Comparison of ENCODE assay signal across 8 cellular contexts in the genomic region with DNA sequence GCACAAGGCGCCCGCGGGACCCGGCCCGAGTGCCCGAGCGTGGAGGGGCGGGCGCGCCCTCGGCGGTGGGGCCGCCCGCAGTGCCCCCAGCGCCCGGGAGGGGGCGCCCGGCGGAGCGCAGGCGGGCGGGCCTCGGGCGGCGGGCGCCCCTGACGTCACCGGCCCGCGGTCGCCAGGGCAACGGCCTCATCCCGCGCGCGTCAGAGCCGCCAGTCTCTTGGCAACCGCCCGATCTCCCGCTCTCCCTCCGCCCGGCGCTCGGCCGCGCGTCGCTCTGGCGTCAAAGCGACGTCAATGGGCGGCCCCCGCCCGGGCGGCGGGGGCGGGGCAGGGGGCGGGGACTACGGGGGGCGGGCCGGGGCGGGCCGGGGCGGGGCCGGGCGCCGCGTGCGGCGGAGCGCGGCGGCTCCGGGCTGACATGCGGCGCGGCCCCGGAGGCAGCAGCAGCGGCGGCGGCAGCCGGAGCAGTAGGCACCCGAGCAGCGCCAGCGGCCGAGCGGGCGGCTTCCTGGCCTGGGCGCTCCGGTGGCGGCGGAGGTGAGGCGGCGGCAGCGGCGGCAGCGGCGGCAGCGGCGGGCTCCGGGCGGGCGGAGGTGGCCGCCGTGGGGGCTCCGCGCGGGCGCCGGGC.
DNase-seq lines count a peak whose midpoint lies in the region; ATAC-seq and TF ChIP-seq lines count a peak whose summit lies in the region.
"Not testable (repeated sequence)": the region's sequence is repeated elsewhere in the genome, so short reads cannot be mapped to it uniquely, and the experiment has no call there.

No MANE protein-coding gene starts in this region.

- not testable (repeated sequence) for H4K20me1 ChIP-seq in GM23338 (replicated peaks; ENCODE audit: insufficient read depth)

- H3K4me3 ChIP-seq in GM23338; right cardiac atrium (ENCODE audit: low read length): not testable (repeated sequence)

- not testable (repeated sequence) for H3K36me3 ChIP-seq in GM23338 (ENCODE audit: insufficient read depth)

- TF ChIP-seq CTCF in GM23338 (conservative IDR thresholded peaks at IDR 0.05; ENCODE audit: low read depth in 2 of 2) = not testable (repeated sequence)

- no CpG with 5 or more reads among the region's 110 CpGs for WGBS in right cardiac atrium

- not testable (repeated sequence) for H3K9me3 Mint-ChIP-seq in GM23338; activated T-cell treated with anti-CD3 and anti-CD28 coated beads, Interleukin-2, amount 50 U/mL, for 4 hours; stimulated activated memory B cell treated with anti-CD40 and anti-IgM and Interleukin-4, amounts not matched to agents 10 μg/mL and 1 μg/mL and 100 μg/mL, for 72 hours

- ATAC-seq in GM18511 (IDR thresholded peaks at IDR 0.05; ENCODE audit: unreplicated experiment) (peak; percentile 78), GM19438 (IDR thresholded peaks at IDR 0.05; ENCODE audit: low read depth, unreplicated experiment) (peak; percentile 64), GM23338 (peak; percentile 57), HG03039 (IDR thresholded peaks at IDR 0.05; ENCODE audit: unreplicated experiment) (peak; percentile 81), HG03469 (IDR thresholded peaks at IDR 0.05; ENCODE audit: unreplicated experiment) (peak; percentile 59), right cardiac atrium (peak; percentile 76 to 92)
- peak; percentile 88 to 91 for ATAC-seq in activated T-cell treated with anti-CD3 and anti-CD28 coated beads, Interleukin-2, amount 50 U/mL, for 4 hours
- ATAC-seq in stimulated activated memory B cell treated with anti-CD40 and anti-IgM and Interleukin-4, amounts not matched to agents 10 μg/mL and 1 μg/mL and 100 μg/mL, for 72 hours = peak; percentile 90

- H3K27me3 ChIP-seq in GM23338 (ENCODE audit: insufficient read depth); right cardiac atrium (ENCODE audit: control insufficient read depth, insufficient read depth): not testable (repeated sequence)

- H3K4me1 Mint-ChIP-seq in GM23338; activated T-cell treated with anti-CD3 and anti-CD28 coated beads, Interleukin-2, amount 50 U/mL, for 4 hours (ENCODE audit: low read depth); stimulated activated memory B cell treated with anti-CD40 and anti-IgM and Interleukin-4, amounts not matched to agents 10 μg/mL and 1 μg/mL and 100 μg/mL, for 72 hours: not testable (repeated sequence)

- not testable (repeated sequence) for H3K79me2 ChIP-seq in GM23338 (replicated peaks; ENCODE audit: insufficient read depth)

- intact Hi-C loops in right cardiac atrium (cut with DNase I) = not testable (repeated sequence)

- not testable (repeated sequence) for H2AFZ ChIP-seq in GM23338

- not testable (repeated sequence) for H3K9me3 ChIP-seq in right cardiac atrium (ENCODE audit: control insufficient read depth, low read length)

- not testable (repeated sequence) for H3K36me3 Mint-ChIP-seq in GM23338 (ENCODE audit: low read depth); activated T-cell treated with anti-CD3 and anti-CD28 coated beads, Interleukin-2, amount 50 U/mL, for 4 hours (ENCODE audit: insufficient read depth); stimulated activated memory B cell treated with anti-CD40 and anti-IgM and Interleukin-4, amounts not matched to agents 10 μg/mL and 1 μg/mL and 100 μg/mL, for 72 hours

- H3K9me2 ChIP-seq in GM23338 (ENCODE audit: insufficient read depth) = not testable (repeated sequence)

- H3K4me2 ChIP-seq in GM23338 = not testable (repeated sequence)

- not testable (repeated sequence) for H3K27ac Mint-ChIP-seq in GM23338; stimulated activated memory B cell treated with anti-CD40 and anti-IgM and Interleukin-4, amounts not matched to agents 10 μg/mL and 1 μg/mL and 100 μg/mL, for 72 hours

- not testable (repeated sequence) for H3K27me3 Mint-ChIP-seq in GM23338 (ENCODE audit: insufficient read depth, low read depth, poor library complexity); activated T-cell treated with anti-CD3 and anti-CD28 coated beads, Interleukin-2, amount 50 U/mL, for 4 hours (ENCODE audit: low read depth); stimulated activated memory B cell treated with anti-CD40 and anti-IgM and Interleukin-4, amounts not matched to agents 10 μg/mL and 1 μg/mL and 100 μg/mL, for 72 hours

- H3K27ac ChIP-seq in GM23338 (ENCODE audit: low read depth); right cardiac atrium (ENCODE audit: low read length): not testable (repeated sequence)

- H3F3A ChIP-seq in GM23338 (replicated peaks; ENCODE audit: low read depth) = not testable (repeated sequence)

- not testable (repeated sequence) for H3K4me1 ChIP-seq in GM23338 (ENCODE audit: insufficient read depth); right cardiac atrium (ENCODE audit: control insufficient read depth, insufficient read depth, low read length)

- not testable (repeated sequence) for DNase-seq in GM23338 (ENCODE audit: low spot score); activated T-cell treated with anti-CD3 and anti-CD28 coated beads, Interleukin-2, amount 50 U/mL, for 4 hours; right cardiac atrium

- H3K4me3 Mint-ChIP-seq in GM23338; activated T-cell treated with anti-CD3 and anti-CD28 coated beads, Interleukin-2, amount 50 U/mL, for 4 hours; stimulated activated memory B cell treated with anti-CD40 and anti-IgM and Interleukin-4, amounts not matched to agents 10 μg/mL and 1 μg/mL and 100 μg/mL, for 72 hours: not testable (repeated sequence)
